27 cellular contexts compared by ENCODE assay signal in genomic region chr14:82070040-82070439, GRCh38.
"Had no signal": no experiment of that assay in that cellular context is flagged by ENCODE, and none has a peak within 500 bp of the region (broad histone marks: within the 10 kb centered on the region; RNA-seq: fewer than 3 reads in every experiment).

No MANE protein-coding gene starts in this region.

- H3K27me3 Mint-ChIP-seq: activated naive CD4-positive, alpha-beta T cell treated with anti-CD3 and anti-CD28 coated beads, Interleukin-2, amount 50 U/mL, for 24 hours had no signal

- H3K4me3 ChIP-seq: breast epithelium, SJSA1 had no signal

- H3K27ac ChIP-seq: breast epithelium, KMS-11, SJSA1 had no signal

- H3K36me3 Mint-ChIP-seq: activated naive CD4-positive, alpha-beta T cell treated with anti-CD3 and anti-CD28 coated beads, Interleukin-2, amount 50 U/mL, for 24 hours had no signal

- H3K9ac ChIP-seq: KMS-11 had no signal

- H3K4me1 ChIP-seq: breast epithelium, SJSA1 had no signal

- H3K27me3 ChIP-seq: breast epithelium, SJSA1 had no signal

- H3K4me2 ChIP-seq: KMS-11 had no signal

- H3K9me3 ChIP-seq: breast epithelium had no signal

- DNase-seq: activated CD4-positive, alpha-beta T cell treated with anti-CD3 and anti-CD28 coated beads for 48 hours; activated CD4-positive, alpha-beta T cell treated with anti-CD3 and anti-CD28 coated beads, Interleukin-2, amount 50 U/mL, for 4 hours; activated CD4-positive, CD25-positive, alpha-beta regulatory T cell treated with anti-CD3 and anti-CD28 coated beads, Interleukin-2, amount 50 U/mL, for 72 hours; activated CD8-positive, alpha-beta memory T cell treated with anti-CD3 and anti-CD28 coated beads, Interleukin-2, amount 50 U/mL, for 48 hours; activated CD8-positive, alpha-beta T cell treated with anti-CD3 and anti-CD28 coated beads, Interleukin-2, amount 10 ng/mL, durations not matched to agents 7 days and 5 days; activated effector memory CD4-positive, alpha-beta T cell treated with Interleukin-2 at 50 U/mL for 16 hours; activated naive CD4-positive, alpha-beta T cell; activated T-cell treated with anti-CD3 and anti-CD28 coated beads, Interleukin-2, amount 50 U/mL, for 1 hour; aorta; caudate nucleus; NCI-H1092; NCI-H1417; NCI-H1930; NCI-H2171; NCI-H2227 treated with DMSO at 0.1 percent for 48 hours; NCI-H446 treated with DMSO at 0.1 percent for 48 hours; NCI-H526 treated with DMSO at 0.1 percent for 48 hours; OCI-M1; SHP77; SW 1271 had no signal

- H3K4me1 Mint-ChIP-seq: activated naive CD4-positive, alpha-beta T cell treated with anti-CD3 and anti-CD28 coated beads, Interleukin-2, amount 50 U/mL, for 24 hours had no signal

- H3K27ac Mint-ChIP-seq: activated CD8-positive, alpha-beta T cell treated with anti-CD3 and anti-CD28 coated beads, Interleukin-2, amount 10 ng/mL, durations not matched to agents 7 days and 5 days; activated naive CD4-positive, alpha-beta T cell treated with anti-CD3 and anti-CD28 coated beads, Interleukin-2, amount 50 U/mL, for 24 hours had no signal

- ATAC-seq: activated CD8-positive, alpha-beta T cell treated with anti-CD3 and anti-CD28 coated beads, Interleukin-2, amount 10 ng/mL, durations not matched to agents 7 days and 5 days; Panc1; SK-N-SH treated with all-trans-retinoic acid at 6 μM for 48 hours had no signal

- H3K36me3 ChIP-seq: breast epithelium, SJSA1 had no signal

- H3K4me3 Mint-ChIP-seq: activated CD8-positive, alpha-beta T cell treated with anti-CD3 and anti-CD28 coated beads, Interleukin-2, amount 10 ng/mL, durations not matched to agents 7 days and 5 days; activated naive CD4-positive, alpha-beta T cell treated with anti-CD3 and anti-CD28 coated beads, Interleukin-2, amount 50 U/mL, for 24 hours; T-helper 2 cell treated with Interferon-gamma antibody and Interleukin-4, amounts not matched to agents 5 μg/mL and 100 μg/mL, for 36 hours had no signal
